22 cellular contexts compared by ENCODE assay signal in the genomic region with DNA sequence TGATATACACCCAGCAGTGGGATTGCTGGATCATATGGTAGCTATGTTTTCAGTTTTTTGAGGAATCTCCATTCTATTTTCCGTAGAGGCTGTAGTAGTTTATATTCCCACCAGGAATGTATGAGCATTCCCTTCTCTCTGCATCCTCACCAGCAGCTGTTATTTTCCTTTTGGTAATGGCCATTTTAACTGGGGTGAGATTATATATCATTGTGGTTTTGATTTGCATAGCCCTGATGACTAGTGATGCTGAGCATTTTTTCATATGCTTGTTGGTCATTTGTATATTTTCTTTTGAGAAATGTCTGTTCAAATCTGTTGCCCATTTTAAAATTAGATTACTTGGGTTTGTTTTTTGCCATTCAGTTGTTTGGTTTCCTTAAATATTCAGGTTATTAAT. TPM values are rescaled to one million over a fixed set of nuclear protein-coding genes. Genes with fewer than 3 reads are reported as not detected.
DNase-seq lines count a peak whose midpoint lies in the region; TF ChIP-seq lines count a peak whose summit lies in the region.
"Had no signal": no experiment of that assay in that cellular context is flagged by ENCODE, and none has a peak within 500 bp of the region (broad histone marks: within the 10 kb centered on the region; RNA-seq: fewer than 3 reads in every experiment).

No MANE protein-coding gene starts in this region.

- no peak overlapping the region for H3K14ac ChIP-seq in mesenchymal stem cell (ENCODE audit: low read length in 2 of 2)

- H3K9ac ChIP-seq in smooth muscle cell (ENCODE audit: low read depth) (no peak overlapping the region), mesenchymal stem cell (ENCODE audit: low read length) (no peak overlapping the region)
- H3K9ac ChIP-seq: BLaER1 treated with 17β-estradiol and CSF1 and Interleukin-3, amounts not matched to agents 10 nM and 100 nM; KMS-11 had no signal

- H3K9me3 ChIP-seq in smooth muscle cell (replicated peaks; ENCODE audit: low read depth) (no peaks in the 10 kb centered on the region), mesenchymal stem cell (ENCODE audit: control insufficient read depth, low read length) (peaks cover 2% of the 10 kb centered on the region)
- H3K9me3 ChIP-seq: A549 had no signal

- WGBS in smooth muscle cell (ENCODE audit: low lambda C conversion rate), result 44% methylated on average over 1 of the region's 1 CpG
- no CpG with 5 or more reads among the region's 1 CpG for WGBS in mesenchymal stem cell

- peaks cover 8% of the 10 kb centered on the region for H3F3A ChIP-seq in smooth muscle cell (ENCODE audit: low read depth)

- H2BK12ac ChIP-seq in mesenchymal stem cell (ENCODE audit: low read length in 2 of 2), result no peak overlapping the region

- no peaks in the 10 kb centered on the region for H3K79me1 ChIP-seq in mesenchymal stem cell (replicated peaks; ENCODE audit: low read length, poor library complexity, severe bottlenecking)

- H2AK5ac ChIP-seq in mesenchymal stem cell (ENCODE audit: low read length, severe bottlenecking), result no peak overlapping the region

- H3K4me3 ChIP-seq in fibroblast of mammary gland (ENCODE audit: control insufficient read depth, low read depth, low read length) (no peak overlapping the region), smooth muscle cell (no peak overlapping the region), mesenchymal stem cell (ENCODE audit: insufficient read depth in 1 of 2, low read depth in 1 of 2, low read length in 2 of 2) (no peak overlapping the region)
- H3K4me3 ChIP-seq: A549; BLaER1 treated with 17β-estradiol and CSF1 and Interleukin-3, amounts not matched to agents 10 nM and 100 nM; SK-N-MC had no signal

- H3K27ac ChIP-seq in smooth muscle cell (ENCODE audit: low read depth) (peak overlapping the region; percentile 4), mesenchymal stem cell (ENCODE audit: low read length, poor library complexity, severe bottlenecking) (no peak overlapping the region)
- H3K27ac ChIP-seq: A549; BLaER1 treated with 17β-estradiol and CSF1 and Interleukin-3, amounts not matched to agents 10 nM and 100 nM; KMS-11; SK-N-MC had no signal

- no peak overlapping the region for H2BK120ac ChIP-seq in mesenchymal stem cell (ENCODE audit: low read depth, low read length)

- no peak overlapping the region for H3K23ac ChIP-seq in mesenchymal stem cell (ENCODE audit: low read length in 2 of 2)

- H3K4me1 ChIP-seq in smooth muscle cell (ENCODE audit: low read depth) (no peaks in the 10 kb centered on the region), mesenchymal stem cell (ENCODE audit: control insufficient read depth, insufficient read depth, low read depth, low read length) (no peaks in the 10 kb centered on the region)
- H3K4me1 ChIP-seq: A549; BLaER1 treated with 17β-estradiol and CSF1 and Interleukin-3, amounts not matched to agents 10 nM and 100 nM had no signal

- H4K20me1 ChIP-seq in smooth muscle cell (ENCODE audit: low read depth), result no peaks in the 10 kb centered on the region
- H4K20me1 ChIP-seq: BLaER1 treated with 17β-estradiol and CSF1 and Interleukin-3, amounts not matched to agents 10 nM and 100 nM had no signal

- no peak overlapping the region for H2BK15ac ChIP-seq in mesenchymal stem cell (ENCODE audit: low read depth, poor library complexity, severe bottlenecking)

- H3K4ac ChIP-seq in mesenchymal stem cell (ENCODE audit: low read depth in 1 of 2, low read length in 2 of 2), result no peak overlapping the region

- no peak overlapping the region for H3K18ac ChIP-seq in mesenchymal stem cell (ENCODE audit: low read depth in 1 of 2, low read length in 2 of 2)

- TF ChIP-seq CTCF in fibroblast of mammary gland (conservative IDR thresholded peaks at IDR 0.05; ENCODE audit: control insufficient read depth, insufficient read depth, low read depth, low read length), result no peak
- no peak for TF ChIP-seq CTCF in smooth muscle cell (IDR thresholded peaks at IDR 0.05; ENCODE audit: borderline replicate concordance, insufficient read depth, poor library complexity, severe bottlenecking)

- H3K4me2 ChIP-seq in smooth muscle cell, result no peak overlapping the region
- H3K4me2 ChIP-seq in mesenchymal stem cell (ENCODE audit: low read length, poor library complexity, severe bottlenecking), result no peak overlapping the region
- H3K4me2 ChIP-seq: A549; BLaER1 treated with 17β-estradiol and CSF1 and Interleukin-3, amounts not matched to agents 10 nM and 100 nM; KMS-11 had no signal

- H3K36me3 ChIP-seq in smooth muscle cell (ENCODE audit: low read depth) (no peaks in the 10 kb centered on the region), mesenchymal stem cell (ENCODE audit: control insufficient read depth in 1 of 2, insufficient read depth in 2 of 2, low read depth in 1 of 2, low read length in 2 of 2) (no peaks in the 10 kb centered on the region)
- H3K36me3 ChIP-seq: BLaER1 treated with 17β-estradiol and CSF1 and Interleukin-3, amounts not matched to agents 10 nM and 100 nM had no signal

- no peak overlapping the region for H4K8ac ChIP-seq in mesenchymal stem cell (ENCODE audit: low read length)

- H3K27me3 ChIP-seq in smooth muscle cell (ENCODE audit: low read depth) (no peaks in the 10 kb centered on the region), mesenchymal stem cell (ENCODE audit: control insufficient read depth in 1 of 2, insufficient read depth in 1 of 2, low read length in 2 of 2) (no peaks in the 10 kb centered on the region)
- H3K27me3 ChIP-seq: BLaER1 treated with 17β-estradiol and CSF1 and Interleukin-3, amounts not matched to agents 10 nM and 100 nM had no signal

- H3K79me2 ChIP-seq in smooth muscle cell (ENCODE audit: low read depth), result peaks cover 5% of the 10 kb centered on the region

- H2BK5ac ChIP-seq in mesenchymal stem cell (ENCODE audit: low read depth, low read length, poor library complexity, severe bottlenecking), result no peak overlapping the region

- peak; percentile 21 for DNase-seq in HCEC 1CT
- DNase-seq in NCI-H526 treated with DMSO at 0.1 percent for 48 hours (lab: John Stamatoyannopoulos, UW), result peak; percentile 45
- DNase-seq in fibroblast of mammary gland (ENCODE audit: low read depth), result peak; percentile 16
- no peak for DNase-seq in smooth muscle cell (lab: John Stamatoyannopoulos, UW; ENCODE audit: unreplicated experiment)
- DNase-seq in mesenchymal stem cell, result no peak
- DNase-seq in SHP77 (lab: John Stamatoyannopoulos, UW), result no peak
- no peak for DNase-seq in activated CD4-positive, alpha-beta T cell treated with anti-CD3 and anti-CD28 coated beads for 1 hour
- DNase-seq: AML-193; CD4-positive, alpha-beta T cell; DMS53; NCI-H1092 treated with DMSO at 0.1 percent for 48 hours; NCI-H1436; NCI-H1930; NCI-H2107; NCI-H524 treated with DMSO at 0.1 percent for 48 hours; RPMI8226; SHP77 treated with DMSO at 0.1 percent for 48 hours had no signal

- no peak overlapping the region for H2AFZ ChIP-seq in smooth muscle cell (ENCODE audit: low read depth)
- no peak overlapping the region for H2AFZ ChIP-seq in mesenchymal stem cell (ENCODE audit: low read depth, low read length)

- no peak overlapping the region for H4K91ac ChIP-seq in mesenchymal stem cell (ENCODE audit: low read length)

RNA-seq across cellular contexts. Expression of a gene that starts 11.2 kb away (rescaled TPM):
- total RNA-seq in smooth muscle cell, result 119 and 145 TPM in 2 replicates
- 300 and 331 TPM in 2 replicates for polyA plus RNA-seq in smooth muscle cell
- 51.4 TPM for polyA plus RNA-seq in mesenchymal stem cell (2013, experiment 1 of 2)
- 54.3 TPM for polyA plus RNA-seq in mesenchymal stem cell (2013, experiment 2 of 2)
- total RNA-seq: CD4-positive, alpha-beta T cell had no signal
- polyA plus RNA-seq: IgD-negative memory B cell had no signal

RNA-seq across cellular contexts. Expression of a gene that starts 41.3 kb away (rescaled TPM):
- total RNA-seq in smooth muscle cell, result 12.9 and 16.5 TPM in 2 replicates
- polyA plus RNA-seq in smooth muscle cell, result 20.4 and 28.1 TPM in 2 replicates
- 0.21 TPM for polyA plus RNA-seq in mesenchymal stem cell (2013, experiment 1 of 2)
- 0.15 TPM for polyA plus RNA-seq in mesenchymal stem cell (2013, experiment 2 of 2)
- total RNA-seq: CD4-positive, alpha-beta T cell had no signal
- polyA plus RNA-seq: IgD-negative memory B cell had no signal

Comparison
In these comparisons a context has a peak if more than half of its experiments do, and no peak if none do; other contexts are left out.
1. DNase-seq: peak in HCEC 1CT (single experiment), NCI-H526 treated with DMSO at 0.1 percent for 48 hours (single experiment) and fibroblast of mammary gland (single experiment); none in smooth muscle cell (single experiment), mesenchymal stem cell (single experiment), SHP77 (0 of 2) and activated CD4-positive, alpha-beta T cell treated with anti-CD3 and anti-CD28 coated beads for 1 hour (single experiment).